Comparison of ENCODE assay signal across 21 cellular contexts in genomic region chr13:53839461-53839860, GRCh38.
"Had no signal": no experiment of that assay in that cellular context is flagged by ENCODE, and none has a peak within 500 bp of the region (broad histone marks: within the 10 kb centered on the region; RNA-seq: fewer than 3 reads in every experiment).

No MANE protein-coding gene starts in this region.

- DNase-seq: colonic mucosa; cortex of kidney; dermis blood vessel endothelial cell; dorsolateral prefrontal cortex; effector CD4-positive, alpha-beta T cell; effector CD8-positive, alpha-beta T cell; effector memory CD4-positive, alpha-beta T cell; effector memory CD8-positive, alpha-beta T cell; endodermal cell; esophagus squamous epithelium; foreskin fibroblast; foreskin keratinocyte; foreskin melanocyte; gastrocnemius medialis; glutamatergic neuron; head of caudate nucleus; heart left ventricle; heart right ventricle had no signal

- H3K4me1 Mint-ChIP-seq: endodermal cell had no signal

- ATAC-seq: effector memory CD8-positive, alpha-beta T cell; esophagus mucosa; foreskin keratinocyte; gastrocnemius medialis; gastroesophageal sphincter; heart left ventricle; heart right ventricle had no signal

- H3K4me3 Mint-ChIP-seq: dendritic cell treated with granulocyte-macrophage colony-stimulating factor and Interleukin-4, amounts not matched to agents 40 ng/mL and 50 ng/mL, for 4 days; effector memory CD8-positive, alpha-beta T cell; endodermal cell had no signal

- H3K27ac Mint-ChIP-seq: dendritic cell treated with granulocyte-macrophage colony-stimulating factor and Interleukin-4, amounts not matched to agents 40 ng/mL and 50 ng/mL, for 4 days; effector memory CD8-positive, alpha-beta T cell; endodermal cell had no signal

- H3K27me3 Mint-ChIP-seq: dendritic cell treated with granulocyte-macrophage colony-stimulating factor and Interleukin-4, amounts not matched to agents 40 ng/mL and 50 ng/mL, for 4 days; effector memory CD8-positive, alpha-beta T cell had no signal
